1 cellular context compared by ENCODE assay signal in the genomic region with DNA sequence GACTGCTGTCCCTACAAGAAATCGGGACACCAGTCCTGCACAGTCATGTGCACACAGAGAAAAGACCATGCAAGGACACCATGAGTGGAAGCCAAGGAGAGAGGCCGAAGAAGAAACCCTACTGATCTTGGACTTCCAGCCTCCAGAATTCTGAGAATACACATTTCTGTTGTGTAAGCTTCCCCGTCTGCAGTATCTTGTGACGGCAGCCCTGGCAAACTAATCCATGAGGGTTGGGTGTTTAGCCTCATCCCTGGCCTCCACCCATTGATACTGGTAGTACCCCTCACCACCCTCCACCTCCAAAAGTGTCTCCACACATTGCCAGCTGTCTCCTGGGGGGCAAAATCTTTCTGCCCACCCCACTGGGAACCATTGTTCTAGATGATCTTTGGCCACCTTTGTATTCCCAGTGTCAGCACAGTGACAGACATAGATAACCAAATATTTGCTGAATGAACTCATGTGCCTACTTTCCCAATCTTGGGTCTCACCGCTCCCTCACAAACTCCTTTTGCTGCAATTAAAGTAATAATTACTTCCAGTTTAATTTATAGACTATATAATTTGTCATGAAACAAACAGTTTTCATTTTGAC.
TF ChIP-seq lines count a peak whose summit lies in the region.

No MANE protein-coding gene starts in this region.

TF ChIP-seq in HepG2, 621 proteins besides CTCF, POLR2A, EP300 and RAD21 (continued from another document):
- TF ChIP-seq, protein P1, sequence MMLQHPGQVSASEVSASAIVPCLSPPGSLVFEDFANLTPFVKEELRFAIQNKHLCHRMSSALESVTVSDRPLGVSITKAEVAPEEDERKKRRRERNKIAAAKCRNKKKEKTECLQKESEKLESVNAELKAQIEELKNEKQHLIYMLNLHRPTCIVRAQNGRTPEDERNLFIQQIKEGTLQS (CRISPR knock-in tag; IDR thresholded peaks at IDR 0.05): 0 out of 2 replicates have a peak, but pooled peaks have one; percentile 29
- TF ChIP-seq YEATS2 (CRISPR knock-in tag; IDR thresholded peaks at IDR 0.05; ENCODE audit: borderline replicate concordance): no peak
- TF ChIP-seq REPIN1 (CRISPR knock-in tag; IDR thresholded peaks at IDR 0.05; ENCODE audit: borderline replicate concordance, low read depth): 0 out of 2 replicates have a peak, but pooled peaks have one; percentile 49
- no peak for TF ChIP-seq FOXP1 (IDR thresholded peaks at IDR 0.05)
- 0 out of 2 replicates have a peak, but pooled peaks have one; percentile 41 for TF ChIP-seq FOXP1 (CRISPR knock-in tag; IDR thresholded peaks at IDR 0.05)
- no peak for TF ChIP-seq ZNF816 (CRISPR knock-in tag; IDR thresholded peaks at IDR 0.05; ENCODE audit: borderline replicate concordance)
- TF ChIP-seq NFATC3 (CRISPR knock-in tag; IDR thresholded peaks at IDR 0.05): no peak
- TF ChIP-seq NCOA2 (CRISPR knock-in tag; IDR thresholded peaks at IDR 0.05): peak; percentile 17; the same call in 1 of the 2 replicates
- TF ChIP-seq SOX6 (IDR thresholded peaks at IDR 0.05): 0 out of 2 replicates have a peak, but pooled peaks have one; percentile 61
- peak; percentile 99 for TF ChIP-seq SOX6 (CRISPR knock-in tag; IDR thresholded peaks at IDR 0.05)
- TF ChIP-seq, protein P2, sequence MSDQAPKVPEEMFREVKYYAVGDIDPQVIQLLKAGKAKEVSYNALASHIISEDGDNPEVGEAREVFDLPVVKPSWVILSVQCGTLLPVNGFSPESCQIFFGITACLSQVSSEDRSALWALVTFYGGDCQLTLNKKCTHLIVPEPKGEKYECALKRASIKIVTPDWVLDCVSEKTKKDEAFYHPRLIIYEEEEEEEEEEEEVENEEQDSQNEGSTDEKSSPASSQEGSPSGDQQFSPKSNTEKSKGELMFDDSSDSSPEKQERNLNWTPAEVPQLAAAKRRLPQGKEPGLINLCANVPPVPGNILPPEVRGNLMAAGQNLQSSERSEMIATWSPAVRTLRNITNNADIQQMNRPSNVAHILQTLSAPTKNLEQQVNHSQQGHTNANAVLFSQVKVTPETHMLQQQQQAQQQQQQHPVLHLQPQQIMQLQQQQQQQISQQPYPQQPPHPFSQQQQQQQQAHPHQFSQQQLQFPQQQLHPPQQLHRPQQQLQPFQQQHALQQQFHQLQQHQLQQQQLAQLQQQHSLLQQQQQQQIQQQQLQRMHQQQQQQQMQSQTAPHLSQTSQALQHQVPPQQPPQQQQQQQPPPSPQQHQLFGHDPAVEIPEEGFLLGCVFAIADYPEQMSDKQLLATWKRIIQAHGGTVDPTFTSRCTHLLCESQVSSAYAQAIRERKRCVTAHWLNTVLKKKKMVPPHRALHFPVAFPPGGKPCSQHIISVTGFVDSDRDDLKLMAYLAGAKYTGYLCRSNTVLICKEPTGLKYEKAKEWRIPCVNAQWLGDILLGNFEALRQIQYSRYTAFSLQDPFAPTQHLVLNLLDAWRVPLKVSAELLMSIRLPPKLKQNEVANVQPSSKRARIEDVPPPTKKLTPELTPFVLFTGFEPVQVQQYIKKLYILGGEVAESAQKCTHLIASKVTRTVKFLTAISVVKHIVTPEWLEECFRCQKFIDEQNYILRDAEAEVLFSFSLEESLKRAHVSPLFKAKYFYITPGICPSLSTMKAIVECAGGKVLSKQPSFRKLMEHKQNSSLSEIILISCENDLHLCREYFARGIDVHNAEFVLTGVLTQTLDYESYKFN (CRISPR knock-in tag; conservative IDR thresholded peaks at IDR 0.05): peak; percentile 71
- peak; percentile 33; the same call in 1 of the 2 replicates for TF ChIP-seq EHMT2 (IDR thresholded peaks at IDR 0.05; ENCODE audit: borderline replicate concordance, low read depth, low read length)
- TF ChIP-seq, protein P3, sequence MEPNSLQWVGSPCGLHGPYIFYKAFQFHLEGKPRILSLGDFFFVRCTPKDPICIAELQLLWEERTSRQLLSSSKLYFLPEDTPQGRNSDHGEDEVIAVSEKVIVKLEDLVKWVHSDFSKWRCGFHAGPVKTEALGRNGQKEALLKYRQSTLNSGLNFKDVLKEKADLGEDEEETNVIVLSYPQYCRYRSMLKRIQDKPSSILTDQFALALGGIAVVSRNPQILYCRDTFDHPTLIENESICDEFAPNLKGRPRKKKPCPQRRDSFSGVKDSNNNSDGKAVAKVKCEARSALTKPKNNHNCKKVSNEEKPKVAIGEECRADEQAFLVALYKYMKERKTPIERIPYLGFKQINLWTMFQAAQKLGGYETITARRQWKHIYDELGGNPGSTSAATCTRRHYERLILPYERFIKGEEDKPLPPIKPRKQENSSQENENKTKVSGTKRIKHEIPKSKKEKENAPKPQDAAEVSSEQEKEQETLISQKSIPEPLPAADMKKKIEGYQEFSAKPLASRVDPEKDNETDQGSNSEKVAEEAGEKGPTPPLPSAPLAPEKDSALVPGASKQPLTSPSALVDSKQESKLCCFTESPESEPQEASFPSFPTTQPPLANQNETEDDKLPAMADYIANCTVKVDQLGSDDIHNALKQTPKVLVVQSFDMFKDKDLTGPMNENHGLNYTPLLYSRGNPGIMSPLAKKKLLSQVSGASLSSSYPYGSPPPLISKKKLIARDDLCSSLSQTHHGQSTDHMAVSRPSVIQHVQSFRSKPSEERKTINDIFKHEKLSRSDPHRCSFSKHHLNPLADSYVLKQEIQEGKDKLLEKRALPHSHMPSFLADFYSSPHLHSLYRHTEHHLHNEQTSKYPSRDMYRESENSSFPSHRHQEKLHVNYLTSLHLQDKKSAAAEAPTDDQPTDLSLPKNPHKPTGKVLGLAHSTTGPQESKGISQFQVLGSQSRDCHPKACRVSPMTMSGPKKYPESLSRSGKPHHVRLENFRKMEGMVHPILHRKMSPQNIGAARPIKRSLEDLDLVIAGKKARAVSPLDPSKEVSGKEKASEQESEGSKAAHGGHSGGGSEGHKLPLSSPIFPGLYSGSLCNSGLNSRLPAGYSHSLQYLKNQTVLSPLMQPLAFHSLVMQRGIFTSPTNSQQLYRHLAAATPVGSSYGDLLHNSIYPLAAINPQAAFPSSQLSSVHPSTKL (CRISPR knock-in tag; IDR thresholded peaks at IDR 0.05): peak; percentile 76
- TF ChIP-seq FOXA3 (CRISPR knock-in tag; IDR thresholded peaks at IDR 0.05): peak; percentile 60
- peak; percentile 37; the same call in 1 of the 2 replicates for TF ChIP-seq HNF4G (IDR thresholded peaks at IDR 0.05; ENCODE audit: borderline replicate concordance, low read depth, low read length)
- no peak for TF ChIP-seq HNF4G (CRISPR knock-in tag; IDR thresholded peaks at IDR 0.05; ENCODE audit: borderline replicate concordance, low read depth)
- TF ChIP-seq, protein P4, sequence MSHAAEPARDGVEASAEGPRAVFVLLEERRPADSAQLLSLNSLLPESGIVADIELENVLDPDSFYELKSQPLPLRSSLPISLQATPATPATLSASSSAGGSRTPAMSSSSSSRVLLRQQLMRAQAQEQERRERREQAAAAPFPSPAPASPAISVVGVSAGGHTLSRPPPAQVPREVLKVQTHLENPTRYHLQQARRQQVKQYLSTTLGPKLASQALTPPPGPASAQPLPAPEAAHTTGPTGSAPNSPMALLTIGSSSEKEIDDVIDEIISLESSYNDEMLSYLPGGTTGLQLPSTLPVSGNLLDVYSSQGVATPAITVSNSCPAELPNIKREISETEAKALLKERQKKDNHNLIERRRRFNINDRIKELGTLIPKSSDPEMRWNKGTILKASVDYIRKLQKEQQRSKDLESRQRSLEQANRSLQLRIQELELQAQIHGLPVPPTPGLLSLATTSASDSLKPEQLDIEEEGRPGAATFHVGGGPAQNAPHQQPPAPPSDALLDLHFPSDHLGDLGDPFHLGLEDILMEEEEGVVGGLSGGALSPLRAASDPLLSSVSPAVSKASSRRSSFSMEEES (CRISPR knock-in tag; IDR thresholded peaks at IDR 0.05): peak; percentile 55; the same call in 1 of the 2 replicates
- peak; percentile 69 for TF ChIP-seq SALL1 (CRISPR knock-in tag; IDR thresholded peaks at IDR 0.05)
- no peak for TF ChIP-seq ZNF143 (CRISPR knock-in tag; IDR thresholded peaks at IDR 0.05)
- TF ChIP-seq, protein P5, sequence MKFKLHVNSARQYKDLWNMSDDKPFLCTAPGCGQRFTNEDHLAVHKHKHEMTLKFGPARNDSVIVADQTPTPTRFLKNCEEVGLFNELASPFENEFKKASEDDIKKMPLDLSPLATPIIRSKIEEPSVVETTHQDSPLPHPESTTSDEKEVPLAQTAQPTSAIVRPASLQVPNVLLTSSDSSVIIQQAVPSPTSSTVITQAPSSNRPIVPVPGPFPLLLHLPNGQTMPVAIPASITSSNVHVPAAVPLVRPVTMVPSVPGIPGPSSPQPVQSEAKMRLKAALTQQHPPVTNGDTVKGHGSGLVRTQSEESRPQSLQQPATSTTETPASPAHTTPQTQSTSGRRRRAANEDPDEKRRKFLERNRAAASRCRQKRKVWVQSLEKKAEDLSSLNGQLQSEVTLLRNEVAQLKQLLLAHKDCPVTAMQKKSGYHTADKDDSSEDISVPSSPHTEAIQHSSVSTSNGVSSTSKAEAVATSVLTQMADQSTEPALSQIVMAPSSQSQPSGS (CRISPR knock-in tag; IDR thresholded peaks at IDR 0.05): 0 out of 2 replicates have a peak, but pooled peaks have one; percentile 55
- TF ChIP-seq, protein P6, sequence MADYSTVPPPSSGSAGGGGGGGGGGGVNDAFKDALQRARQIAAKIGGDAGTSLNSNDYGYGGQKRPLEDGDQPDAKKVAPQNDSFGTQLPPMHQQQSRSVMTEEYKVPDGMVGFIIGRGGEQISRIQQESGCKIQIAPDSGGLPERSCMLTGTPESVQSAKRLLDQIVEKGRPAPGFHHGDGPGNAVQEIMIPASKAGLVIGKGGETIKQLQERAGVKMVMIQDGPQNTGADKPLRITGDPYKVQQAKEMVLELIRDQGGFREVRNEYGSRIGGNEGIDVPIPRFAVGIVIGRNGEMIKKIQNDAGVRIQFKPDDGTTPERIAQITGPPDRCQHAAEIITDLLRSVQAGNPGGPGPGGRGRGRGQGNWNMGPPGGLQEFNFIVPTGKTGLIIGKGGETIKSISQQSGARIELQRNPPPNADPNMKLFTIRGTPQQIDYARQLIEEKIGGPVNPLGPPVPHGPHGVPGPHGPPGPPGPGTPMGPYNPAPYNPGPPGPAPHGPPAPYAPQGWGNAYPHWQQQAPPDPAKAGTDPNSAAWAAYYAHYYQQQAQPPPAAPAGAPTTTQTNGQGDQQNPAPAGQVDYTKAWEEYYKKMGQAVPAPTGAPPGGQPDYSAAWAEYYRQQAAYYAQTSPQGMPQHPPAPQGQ (CRISPR knock-in tag; IDR thresholded peaks at IDR 0.05; ENCODE audit: borderline replicate concordance): no peak
- TF ChIP-seq CEBPG (CRISPR knock-in tag; IDR thresholded peaks at IDR 0.05): 0 out of 2 replicates have a peak, but pooled peaks have one; percentile 16
- TF ChIP-seq ZNF331 (CRISPR knock-in tag; IDR thresholded peaks at IDR 0.05): peak; percentile 47; the same call in 1 of the 2 replicates
- TF ChIP-seq, protein P7, sequence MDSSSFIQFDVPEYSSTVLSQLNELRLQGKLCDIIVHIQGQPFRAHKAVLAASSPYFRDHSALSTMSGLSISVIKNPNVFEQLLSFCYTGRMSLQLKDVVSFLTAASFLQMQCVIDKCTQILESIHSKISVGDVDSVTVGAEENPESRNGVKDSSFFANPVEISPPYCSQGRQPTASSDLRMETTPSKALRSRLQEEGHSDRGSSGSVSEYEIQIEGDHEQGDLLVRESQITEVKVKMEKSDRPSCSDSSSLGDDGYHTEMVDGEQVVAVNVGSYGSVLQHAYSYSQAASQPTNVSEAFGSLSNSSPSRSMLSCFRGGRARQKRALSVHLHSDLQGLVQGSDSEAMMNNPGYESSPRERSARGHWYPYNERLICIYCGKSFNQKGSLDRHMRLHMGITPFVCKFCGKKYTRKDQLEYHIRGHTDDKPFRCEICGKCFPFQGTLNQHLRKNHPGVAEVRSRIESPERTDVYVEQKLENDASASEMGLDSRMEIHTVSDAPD (CRISPR knock-in tag; IDR thresholded peaks at IDR 0.05): peak; percentile 35; the same call in 1 of the 2 replicates
- TF ChIP-seq SIX1 (CRISPR knock-in tag; IDR thresholded peaks at IDR 0.05; ENCODE audit: borderline replicate concordance): no peak
- TF ChIP-seq HMG20A (CRISPR knock-in tag; IDR thresholded peaks at IDR 0.05; ENCODE audit: borderline replicate concordance): peak; percentile 24; the same call in 1 of the 2 replicates
- TF ChIP-seq HNRNPL (IDR thresholded peaks at IDR 0.05; ENCODE audit: low read depth, low read length): no peak
- no peak for TF ChIP-seq ZNF660 (CRISPR knock-in tag; IDR thresholded peaks at IDR 0.05; ENCODE audit: borderline replicate concordance, low read depth)
- 0 out of 2 replicates have a peak, but pooled peaks have one; percentile 25 for TF ChIP-seq DPF2 (CRISPR knock-in tag; IDR thresholded peaks at IDR 0.05; ENCODE audit: borderline replicate concordance, low read depth)
